In the genomic region with DNA sequence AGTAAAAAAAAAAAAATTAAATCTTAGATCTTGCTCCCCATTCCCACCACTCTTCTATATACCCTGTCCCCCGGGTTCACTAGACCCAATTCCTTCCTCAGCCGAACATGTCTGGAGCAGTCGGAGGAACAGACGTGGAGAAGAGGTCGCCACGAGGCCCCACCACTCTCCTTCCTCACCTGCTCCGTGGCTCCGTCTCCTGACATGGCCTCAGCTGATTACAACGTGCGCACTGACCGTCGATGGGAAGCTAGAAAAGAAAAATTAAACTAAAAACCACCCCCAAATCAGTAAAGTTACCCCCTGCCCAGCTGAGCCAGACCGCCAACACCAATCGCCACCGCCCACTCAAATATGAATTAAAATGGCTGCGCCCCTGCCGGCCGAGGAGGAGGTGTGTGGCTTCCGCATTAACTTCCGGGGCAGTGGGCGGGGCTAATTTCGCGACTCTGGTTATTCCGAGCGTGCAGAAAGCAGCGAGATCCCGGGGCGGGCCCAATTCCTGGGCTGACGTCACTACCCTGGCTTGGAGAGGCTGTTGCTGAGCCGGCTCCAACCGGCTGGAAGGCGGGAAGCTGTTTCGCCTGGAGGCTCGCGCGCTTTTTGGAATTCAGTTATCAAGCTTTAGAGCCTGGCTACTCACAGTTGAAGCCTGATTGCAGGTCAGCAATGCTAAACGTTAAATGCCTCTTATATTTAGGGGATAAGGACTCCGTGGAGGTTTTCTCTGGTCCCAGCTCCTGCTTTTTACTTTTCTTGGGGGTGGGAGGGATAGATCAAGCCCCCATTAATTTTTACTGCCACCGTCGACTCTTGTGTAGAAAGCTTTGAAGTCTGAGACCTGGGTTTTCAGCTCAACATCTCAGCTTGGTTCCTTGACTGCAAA, we compare ENCODE assay signal across 8 cellular contexts. TPM values are rescaled to one million over a fixed set of nuclear protein-coding genes. Genes with fewer than 3 reads are reported as not detected.
DNase-seq lines count a peak whose midpoint lies in the region; ATAC-seq and TF ChIP-seq lines count a peak whose summit lies in the region.

Gene CSTF3 (minus strand): TSS at position 361 of the 886 bp plus-strand sequence. CDS start 155 bp downstream, at position 206.

- no peaks in the 10 kb centered on the region for H3K27me3 ChIP-seq in AG04450 (ENCODE audit: control insufficient read depth, insufficient read depth, low read length)
- no peaks in the 10 kb centered on the region for H3K27me3 ChIP-seq in WERI-Rb-1 (ENCODE audit: insufficient read depth, low read depth, severe bottlenecking)
- no peaks in the 10 kb centered on the region for H3K27me3 ChIP-seq in mammary epithelial cell (ENCODE audit: insufficient read depth, low read length)
- H3K27me3 ChIP-seq in skeletal muscle tissue (ENCODE audit: control insufficient read depth in 3 of 3, insufficient read depth in 3 of 3, low read length in 3 of 3), result no peaks in the 10 kb centered on the region

- CTCF ChIA-PET in AG04450 (lab: Charles Lee), result interaction anchor here (0.6 to 2.1 kb wide), 9 partner anchors 16 to 581 kb away, joined by 3 to 8 read pairs (median 3); no protein-coding TSS in a partner anchor
- CTCF ChIA-PET in mammary epithelial cell (lab: Charles Lee; ENCODE audit: low non-redundant PET), result interaction anchor here (0.6 kb wide), 1 partner anchor 122 kb away, joined by 8 read pairs; no protein-coding TSS in a partner anchor

- TF ChIP-seq CTCF in AG04450 (IDR thresholded peaks at IDR 0.05; ENCODE audit: low read depth, low read length) (peak; percentile 54), WERI-Rb-1 (IDR thresholded peaks at IDR 0.05; ENCODE audit: low read depth, low read length) (peak; percentile 24; the same call in 1 of the 2 replicates), mammary epithelial cell (conservative IDR thresholded peaks at IDR 0.05 in 1 of 2, IDR thresholded peaks at IDR 0.05 in 1 of 2; ENCODE audit: extremely low read depth in 1 of 2, insufficient read depth in 1 of 2, low read depth in 1 of 2, low read length in 2 of 2) (peak; percentile 2 to 38)

- H2AFZ ChIP-seq in mammary epithelial cell (ENCODE audit: low read depth, low read length), result peak within 1 kb of the TSS; percentile 85

- ATAC-seq in GM18873 (IDR thresholded peaks at IDR 0.05; ENCODE audit: low FRiP score, unreplicated experiment) (peak; percentile 88), HG03139 (IDR thresholded peaks at IDR 0.05; ENCODE audit: unreplicated experiment) (peak; percentile 91)

- WGBS in mammary epithelial cell (ENCODE audit: low coverage, missing lambda C conversion rate), result 3% methylated on average over 23 of the region's 40 CpGs

- peaks cover 50% of the 10 kb centered on the region for H3K79me2 ChIP-seq in mammary epithelial cell (ENCODE audit: insufficient read depth, low read length)

- POLR2A ChIA-PET in AG04450 (lab: Yijun Ruan, JAX), result interaction anchor here (0.5 to 1.6 kb wide), 5 partner anchors 12 to 531 kb away, joined by 3 to 6 read pairs (median 3); no protein-coding TSS in a partner anchor

- peaks cover 24% of the 10 kb centered on the region for H3K4me1 ChIP-seq in mammary epithelial cell (ENCODE audit: insufficient read depth, low read length)
- H3K4me1 ChIP-seq in skeletal muscle tissue (ENCODE audit: control insufficient read depth in 3 of 3, insufficient read depth in 3 of 3, low read length in 3 of 3), result peaks cover 5 to 23% (median 20%) of the 10 kb centered on the region in 3 donors

- BruUV-seq in mammary epithelial cell (replicated peaks; lab: Mats Ljungman, UMichigan), result TSS peak; percentile 69

- H3K4me3 ChIP-seq in AG04450 (ENCODE audit: low read depth, low read length) (peak within 1 kb of the TSS; percentile 90), WERI-Rb-1 (ENCODE audit: low read depth, low read length) (peak within 1 kb of the TSS; percentile 100), mammary epithelial cell (replicated peaks in 1 of 3; ENCODE audit: insufficient read depth in 1 of 3, low read depth in 2 of 3, low read length in 3 of 3) (peak within 1 kb of the TSS; percentile 87 to 100 (median 99)), iPS-18c (ENCODE audit: insufficient read depth, low read depth, low read length) (peak within 1 kb of the TSS; percentile 96), skeletal muscle tissue (ENCODE audit: low read length in 3 of 3) (peak within 1 kb of the TSS; percentile 92 to 94 (median 92))

- H3K36me3 ChIP-seq in WERI-Rb-1 (peaks cover 27% of the 10 kb centered on the region), mammary epithelial cell (ENCODE audit: insufficient read depth, low read length) (no peaks in the 10 kb centered on the region), skeletal muscle tissue (ENCODE audit: control insufficient read depth in 3 of 3, insufficient read depth in 3 of 3, low read length in 3 of 3) (no peaks in the 10 kb centered on the region)

- H3K27ac ChIP-seq in AG04450 (ENCODE audit: low read depth, low read length) (peak within 1 kb of the TSS; percentile 81), WERI-Rb-1 (peak within 1 kb of the TSS; percentile 95), mammary epithelial cell (ENCODE audit: insufficient read depth, low read depth, low read length) (peak within 1 kb of the TSS; percentile 97), skeletal muscle tissue (ENCODE audit: low read depth, low read length) (peak within 1 kb of the TSS; percentile 86)

- H3K9me3 ChIP-seq in AG04450 (ENCODE audit: control insufficient read depth, insufficient read depth, low read length) (peaks cover 4% of the 10 kb centered on the region; the same call in 1 of the 2 replicates), WERI-Rb-1 (ENCODE audit: severe bottlenecking) (peaks cover 10% of the 10 kb centered on the region), mammary epithelial cell (replicated peaks; ENCODE audit: insufficient read depth, low read length) (no peaks in the 10 kb centered on the region), iPS-18c (ENCODE audit: control insufficient read depth, insufficient read depth, low read length) (no peaks in the 10 kb centered on the region), skeletal muscle tissue (ENCODE audit: control insufficient read depth in 3 of 3, low read length in 3 of 3) (no peaks in the 10 kb centered on the region)

- peaks cover 5% of the 10 kb centered on the region for H4K20me1 ChIP-seq in mammary epithelial cell (ENCODE audit: insufficient read depth, low read length)

- in situ Hi-C loops in mammary epithelial cell (cut with MboI; ENCODE audit: low sequenced_read_pairs in 2 of 2), result loop anchor here (25.0 kb wide), 1 partner anchor 526 kb away; no protein-coding TSS in a partner anchor

- peak; percentile 96 for DNase-seq in AG04450 (ENCODE audit: low read depth, low spot score)
- peak; percentile 100 for DNase-seq in NCI-H2227 (lab: John Stamatoyannopoulos, UW; ENCODE audit: unreplicated experiment)
- peak; percentile 100 for DNase-seq in WERI-Rb-1
- peak; percentile 97 for DNase-seq in mammary epithelial cell

- intact Hi-C loops in mammary epithelial cell (cut with micrococcal nuclease), result loop anchor here (2.0 kb wide), 2 partner anchors 97 to 575 kb away; partner anchors contain the start of gene CD59

- peak within 1 kb of the TSS; percentile 100 for H3K9ac ChIP-seq in mammary epithelial cell (ENCODE audit: insufficient read depth, low read length)
- peak within 1 kb of the TSS; percentile 87 to 96 (median 88) for H3K9ac ChIP-seq in skeletal muscle tissue (ENCODE audit: low read depth in 1 of 3, low read length in 3 of 3)

- H3K4me2 ChIP-seq in mammary epithelial cell (ENCODE audit: insufficient read depth, low read depth, low read length), result peak within 1 kb of the TSS; percentile 73

- dilution Hi-C loops in mammary epithelial cell (cut with HindIII; ENCODE audit: low sequenced_read_pairs), result loop anchor here (5.0 kb wide), 1 partner anchor 531 kb away; no protein-coding TSS in a partner anchor

RNA-seq across cellular contexts. Expression of gene CSTF3, which starts in this region (rescaled TPM):
- polyA plus RNA-seq in AG04450 (2011; rRNA removed) (29.9 and 38.6 TPM in 2 replicates), mammary epithelial cell (19.4 TPM)
- 55.4 and 72.6 TPM in 2 replicates for polyA minus RNA-seq in AG04450 (2011; rRNA and poly(A)+ RNA removed)
- total RNA-seq in mammary epithelial cell (10 to 100 TPM; 21.3 to 32.9 TPM), skeletal muscle tissue (50.6 TPM)
- 28.9 TPM for polyA minus RNA-seq in mammary epithelial cell

Comparison
In these comparisons a context has a peak if more than half of its experiments do, and no peak if none do; other contexts are left out.
1. Peak in every context shown above with its lines: DNase-seq, ATAC-seq, H3K4me3 ChIP-seq and H3K27ac ChIP-seq.